Comparison of ENCODE assay signal across 14 cellular contexts in the genomic region with DNA sequence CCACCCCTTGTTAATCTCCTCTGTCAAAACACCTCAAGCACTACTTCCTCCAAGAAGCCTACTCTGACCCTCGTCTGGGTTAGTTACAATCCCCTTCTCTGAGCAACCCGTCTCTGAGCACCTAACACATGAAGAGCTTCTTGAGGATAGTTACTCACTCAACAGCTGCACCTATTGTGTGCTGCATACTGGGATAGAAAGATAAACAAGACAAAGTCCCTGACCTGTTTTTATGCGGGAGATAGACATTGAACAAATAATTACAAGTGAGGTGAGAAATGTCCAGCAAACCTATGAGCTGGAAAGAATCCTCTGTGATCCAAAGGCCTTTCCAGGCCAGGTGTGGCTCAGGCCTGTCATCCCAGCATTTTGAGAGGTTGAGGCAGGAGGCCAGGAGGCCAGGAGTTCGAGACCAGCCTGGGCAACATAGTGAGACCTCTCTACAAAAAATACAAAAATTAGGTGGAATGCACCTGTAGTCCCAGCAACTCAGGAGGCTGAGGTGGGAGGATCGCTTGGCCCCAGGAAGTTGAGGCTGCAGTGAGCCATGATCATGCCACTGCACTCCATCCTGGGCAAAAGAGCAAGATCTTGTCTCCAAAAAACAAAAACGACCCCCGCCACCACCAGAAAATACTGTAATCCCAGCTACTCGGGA. TPM values are rescaled to one million over a fixed set of nuclear protein-coding genes. Genes with fewer than 3 reads are reported as not detected.
DNase-seq lines count a peak whose midpoint lies in the region; ATAC-seq and TF ChIP-seq lines count a peak whose summit lies in the region.
"Had no signal": no experiment of that assay in that cellular context is flagged by ENCODE, and none has a peak within 500 bp of the region (broad histone marks: within the 10 kb centered on the region; RNA-seq: fewer than 3 reads in every experiment).

No MANE protein-coding gene starts in this region.

- H3K4me1 ChIP-seq in right lobe of liver (peaks cover 0 to 26% (median 8%) of the 10 kb centered on the region in 4 donors), upper lobe of right lung (no peaks in the 10 kb centered on the region)

- peaks cover 16% of the 10 kb centered on the region for H3K36me3 Mint-ChIP-seq in stimulated activated naive CD8-positive, alpha-beta T cell treated with anti-CD3 and anti-CD28 coated beads, Interleukin-15, Interleukin-2, amounts not matched to agents 100 ng/mL and 50 ng/mL, for 24 hours (ENCODE audit: low read depth)
- peaks cover 10% of the 10 kb centered on the region for H3K36me3 Mint-ChIP-seq in activated CD4-positive, alpha-beta memory T cell treated with anti-CD3 and anti-CD28 coated beads for 36 hours

- H3K27ac Mint-ChIP-seq in stimulated activated naive CD8-positive, alpha-beta T cell treated with anti-CD3 and anti-CD28 coated beads, Interleukin-15, Interleukin-2, amounts not matched to agents 100 ng/mL and 50 ng/mL, for 24 hours, result peak overlapping the region; percentile 39
- H3K27ac Mint-ChIP-seq in activated CD4-positive, alpha-beta memory T cell treated with anti-CD3 and anti-CD28 coated beads for 36 hours, result peak overlapping the region; percentile 6

- intact Hi-C loops in activated CD4-positive, alpha-beta memory T cell treated with anti-CD3 and anti-CD28 coated beads for 36 hours (cut with micrococcal nuclease), result no loop called here
- intact Hi-C loops in right lobe of liver (cut with DNase I) (no loop called here), upper lobe of right lung (cut with DNase I) (no loop called here)

- H3K9me3 ChIP-seq in right lobe of liver (no peaks in the 10 kb centered on the region), upper lobe of right lung (no peaks in the 10 kb centered on the region)

- ATAC-seq in stimulated activated naive CD8-positive, alpha-beta T cell treated with anti-CD3 and anti-CD28 coated beads, Interleukin-15, Interleukin-2, amounts not matched to agents 100 U/mL and 50 U/mL, for 24 hours, result no peak
- ATAC-seq in right lobe of liver (peak; percentile 56 to 73 (median 62)), upper lobe of right lung (peak; percentile 15), GM18517 (IDR thresholded peaks at IDR 0.05; ENCODE audit: unreplicated experiment) (no peak)
- ATAC-seq: esophagus mucosa, right cardiac atrium had no signal

- 41% methylated on average over 4 of the region's 8 CpGs for WGBS in right lobe of liver (ENCODE audit: insufficient coverage, low coverage, low lambda C conversion rate, missing lambda C conversion rate)

- H3K36me3 ChIP-seq in right lobe of liver (peaks cover 0 to 4% (median 0%) of the 10 kb centered on the region in 4 donors), upper lobe of right lung (peaks cover 6% of the 10 kb centered on the region)

- TF ChIP-seq POLR2A in right lobe of liver (IDR thresholded peaks at IDR 0.05), result no peak

- CTCF ChIA-PET in activated CD4-positive, alpha-beta memory T cell treated with anti-CD3 and anti-CD28 coated beads for 36 hours (lab: Charles Lee), result interaction anchor here (1.1 to 1.4 kb wide), 2 partner anchors 16 to 28 kb away, joined by 3 read pairs; partner anchors contain the start of gene DCTPP1

- H3K27me3 ChIP-seq in right lobe of liver (no peaks in the 10 kb centered on the region), upper lobe of right lung (no peaks in the 10 kb centered on the region)

- no peak for DNase-seq in stimulated activated naive CD8-positive, alpha-beta T cell treated with anti-CD3 and anti-CD28 coated beads, Interleukin-15, Interleukin-2, amounts not matched to agents 100 U/mL and 50 U/mL, for 24 hours
- DNase-seq in activated CD4-positive, alpha-beta memory T cell treated with anti-CD3 and anti-CD28 coated beads for 36 hours, result no peak
- DNase-seq in right lobe of liver, result no peak
- DNase-seq in upper lobe of right lung, result no peak
- no peak for DNase-seq in NCI-H1694 treated with DMSO at 0.1 percent for 48 hours (lab: John Stamatoyannopoulos, UW)
- DNase-seq in middle frontal gyrus (ENCODE audit: extremely low spot score, low spot score), result no peak
- DNase-seq: activated effector memory CD4-positive, alpha-beta T cell treated with anti-CD3 and anti-CD28 coated beads, Interleukin-2, amount 50 U/mL, for 16 hours; cerebellar nuclear complex; midbrain; NCI-H446 had no signal

- peak overlapping the region in 2 of 3 donors; percentile 62 to 63 for H3K27ac ChIP-seq in right lobe of liver
- H3K27ac ChIP-seq in upper lobe of right lung, result no peak overlapping the region

- no peak for TF ChIP-seq CTCF in right lobe of liver (IDR thresholded peaks at IDR 0.05)
- no peak for TF ChIP-seq CTCF in upper lobe of right lung (IDR thresholded peaks at IDR 0.05)

- H3K9me3 Mint-ChIP-seq in stimulated activated naive CD8-positive, alpha-beta T cell treated with anti-CD3 and anti-CD28 coated beads, Interleukin-15, Interleukin-2, amounts not matched to agents 100 ng/mL and 50 ng/mL, for 24 hours, result no peaks in the 10 kb centered on the region
- no peaks in the 10 kb centered on the region for H3K9me3 Mint-ChIP-seq in activated CD4-positive, alpha-beta memory T cell treated with anti-CD3 and anti-CD28 coated beads for 36 hours

- H3K4me3 ChIP-seq in right lobe of liver (no peak overlapping the region), upper lobe of right lung (no peak overlapping the region)

- H3K4me3 Mint-ChIP-seq in stimulated activated naive CD8-positive, alpha-beta T cell treated with anti-CD3 and anti-CD28 coated beads, Interleukin-15, Interleukin-2, amounts not matched to agents 100 ng/mL and 50 ng/mL, for 24 hours, result peak overlapping the region; percentile 31
- H3K4me3 Mint-ChIP-seq in activated CD4-positive, alpha-beta memory T cell treated with anti-CD3 and anti-CD28 coated beads for 36 hours, result peak overlapping the region; percentile 82

- H3K27me3 Mint-ChIP-seq in stimulated activated naive CD8-positive, alpha-beta T cell treated with anti-CD3 and anti-CD28 coated beads, Interleukin-15, Interleukin-2, amounts not matched to agents 100 ng/mL and 50 ng/mL, for 24 hours, result no peaks in the 10 kb centered on the region
- no peaks in the 10 kb centered on the region for H3K27me3 Mint-ChIP-seq in activated CD4-positive, alpha-beta memory T cell treated with anti-CD3 and anti-CD28 coated beads for 36 hours

- POLR2A ChIA-PET in activated CD4-positive, alpha-beta memory T cell treated with anti-CD3 and anti-CD28 coated beads for 36 hours (lab: Charles Lee), result interaction anchor here (0.9 to 1.1 kb wide), 3 partner anchors 12 to 52 kb away, joined by 3 to 5 read pairs (median 3); partner anchors contain the start of gene SEPTIN1

- H3K4me1 Mint-ChIP-seq in stimulated activated naive CD8-positive, alpha-beta T cell treated with anti-CD3 and anti-CD28 coated beads, Interleukin-15, Interleukin-2, amounts not matched to agents 100 ng/mL and 50 ng/mL, for 24 hours (ENCODE audit: low read depth), result peaks cover 46% of the 10 kb centered on the region
- H3K4me1 Mint-ChIP-seq in activated CD4-positive, alpha-beta memory T cell treated with anti-CD3 and anti-CD28 coated beads for 36 hours (ENCODE audit: low read depth), result peaks cover 24% of the 10 kb centered on the region

RNA-seq across cellular contexts. Expression of gene ZNF771, which starts 5.5 kb away (rescaled TPM):
- 1 to 10 TPM; 5.4 to 5.7 TPM for total RNA-seq in activated CD4-positive, alpha-beta memory T cell treated with anti-CD3 and anti-CD28 coated beads for 36 hours
- total RNA-seq in right lobe of liver (10 to 100 TPM in 3 of 6 experiments, 1 to 10 TPM in 3; 3.9 to 11.3 (median 9.6) TPM), upper lobe of right lung (4.5 TPM)

RNA-seq across cellular contexts. Expression of gene ZNF48, which starts 6.7 kb away (rescaled TPM):
- total RNA-seq in activated CD4-positive, alpha-beta memory T cell treated with anti-CD3 and anti-CD28 coated beads for 36 hours, result 10 to 100 TPM; 13.1 to 13.6 TPM
- total RNA-seq in right lobe of liver (1 to 10 TPM; 2.9 to 4.3 (median 3.9) TPM), upper lobe of right lung (6.1 TPM)

RNA-seq across cellular contexts. Expression of gene SEPTIN1, which starts 19.5 kb away (rescaled TPM):
- 100 to 1,000 TPM; 199 to 202 TPM for total RNA-seq in activated CD4-positive, alpha-beta memory T cell treated with anti-CD3 and anti-CD28 coated beads for 36 hours
- total RNA-seq in right lobe of liver (1 to 10 TPM in 3 of 6 experiments, under 1 TPM in 3; 0.12 to 1.7 (median 0.93) TPM), upper lobe of right lung (8.6 TPM)

RNA-seq across cellular contexts. Expression of gene MYL11, which starts 27.3 kb away (rescaled TPM):
- total RNA-seq in activated CD4-positive, alpha-beta memory T cell treated with anti-CD3 and anti-CD28 coated beads for 36 hours, result 1 to 10 TPM in 1 of 2 experiments, under 1 TPM in 1; 0.83 to 1.6 TPM
- total RNA-seq in right lobe of liver, result 1 to 10 TPM in 1 of 6 experiments, not detected in 5; 1.4 TPM
- total RNA-seq in upper lobe of right lung, result not detected

RNA-seq across cellular contexts. Expression of gene DCTPP1, which starts 27.9 kb away (rescaled TPM):
- total RNA-seq in activated CD4-positive, alpha-beta memory T cell treated with anti-CD3 and anti-CD28 coated beads for 36 hours, result 10 to 100 TPM; 87.5 to 96.6 TPM
- total RNA-seq in right lobe of liver (10 to 100 TPM; 10.0 to 17.9 (median 13.9) TPM), upper lobe of right lung (17.9 TPM)

Comparison
In these comparisons a context has a peak if more than half of its experiments do, and no peak if none do; other contexts are left out.
1. ATAC-seq: peak in right lobe of liver (4 of 4) and upper lobe of right lung (single experiment); none in stimulated activated naive CD8-positive, alpha-beta T cell treated with anti-CD3 and anti-CD28 coated beads, Interleukin-15, Interleukin-2, amounts not matched to agents 100 U/mL and 50 U/mL, for 24 hours (single experiment) and GM18517 (single experiment).
2. RNA of gene SEPTIN1, which starts 19.5 kb away (total RNA-seq): 199 to 202 TPM in activated CD4-positive, alpha-beta memory T cell treated with anti-CD3 and anti-CD28 coated beads for 36 hours; 8.6 TPM in upper lobe of right lung (single experiment) and 0.12 to 1.7 TPM in right lobe of liver; every median in the first group is over 10 times any median in the second.